In genomic region chr4:31674313-31674947, GRCh38 we compare ENCODE assay signal across 10 cellular contexts.
DNase-seq lines count a peak whose midpoint lies in the region; ATAC-seq, FAIRE-seq and TF ChIP-seq lines count a peak whose summit lies in the region.
"Had no signal": no experiment of that assay in that cellular context is flagged by ENCODE, and none has a peak within 500 bp of the region (broad histone marks: within the 10 kb centered on the region; RNA-seq: fewer than 3 reads in every experiment).

No MANE protein-coding gene starts in this region.

- peak; percentile 43 to 46 for TF ChIP-seq CTCF in Caco-2 (IDR thresholded peaks at IDR 0.05; ENCODE audit: insufficient read depth in 1 of 2, low read depth in 1 of 2, low read length in 1 of 2, severe bottlenecking in 1 of 2, unreplicated experiment in 1 of 2)

- no peak for FAIRE-seq in HTR-8/SVneo (lab: Jason Lieb, UNC)
- FAIRE-seq: GM12892 had no signal

- H3K4me1 Mint-ChIP-seq in Caco-2 (ENCODE audit: low read depth, unreplicated experiment), result no peaks in the 10 kb centered on the region

- intact Hi-C loops in Caco-2 (cut with micrococcal nuclease; ENCODE audit: unreplicated experiment), result loop anchor here (1.0 to 5.0 kb wide), 2 partner anchors 303 to 627 kb away; no protein-coding TSS in a partner anchor

- CTCF ChIA-PET in Caco-2 (lab: Charles Lee), result no interaction called here

- H3K9me3 Mint-ChIP-seq in Caco-2 (ENCODE audit: unreplicated experiment), result no peaks in the 10 kb centered on the region

- no peaks in the 10 kb centered on the region for H3K27me3 ChIP-seq in Caco-2 (replicated peaks; ENCODE audit: control insufficient read depth, insufficient read depth, low read length)

- no peak overlapping the region for H3K4me3 ChIP-seq in Caco-2 (ENCODE audit: low read depth, low read length)

- H3K4me3 Mint-ChIP-seq in Caco-2 (ENCODE audit: unreplicated experiment), result no peak overlapping the region

- POLR2A ChIA-PET in Caco-2 (lab: Charles Lee), result interaction anchor here (0.6 kb wide), 1 partner anchor 956 kb away, joined by 3 read pairs; no protein-coding TSS in a partner anchor

- H3K27me3 Mint-ChIP-seq in Caco-2 (ENCODE audit: insufficient read depth, unreplicated experiment), result no peaks in the 10 kb centered on the region

- no peak for ATAC-seq in GM21381 (IDR thresholded peaks at IDR 0.05; ENCODE audit: unreplicated experiment)

- no peaks in the 10 kb centered on the region for H3K36me3 Mint-ChIP-seq in Caco-2 (ENCODE audit: insufficient read depth, unreplicated experiment)

- no peaks in the 10 kb centered on the region for H3K4me1 ChIP-seq in Caco-2

- no peaks in the 10 kb centered on the region for H3K36me3 ChIP-seq in Caco-2 (ENCODE audit: control insufficient read depth, insufficient read depth, low read length)

- H3K9me3 ChIP-seq in Caco-2, result no peaks in the 10 kb centered on the region

- peak; percentile 29 to 35 for DNase-seq in Caco-2
- peak; percentile 15 for DNase-seq in HTR-8/SVneo (ENCODE audit: insufficient read length, low spot score)
- DNase-seq in amniotic epithelial cell (ENCODE audit: low read depth), result peak; percentile 29
- peak; percentile 9 for DNase-seq in left kidney (ENCODE audit: low read depth, low spot score)
- DNase-seq in COR-L47 (lab: John Stamatoyannopoulos, UW), result no peak
- DNase-seq in NCI-H1417 treated with DMSO at 0.1 percent for 48 hours (lab: John Stamatoyannopoulos, UW), result no peak
- DNase-seq in NOMO-1 (lab: John Stamatoyannopoulos, UW; ENCODE audit: unreplicated experiment in 2 of 2), result no peak
- DNase-seq: activated CD4-positive, CD25-positive, alpha-beta regulatory T cell treated with anti-CD3 and anti-CD28 coated beads, Interleukin-2, amount 50 U/mL, for 72 hours had no signal

- no TSS peak for BruUV-seq in Caco-2 (replicated peaks; lab: Mats Ljungman, UMichigan)

- no peak overlapping the region for H3K27ac Mint-ChIP-seq in Caco-2 (ENCODE audit: unreplicated experiment)

Comparison
In these comparisons a context has a peak if more than half of its experiments do, and no peak if none do; other contexts are left out.
1. DNase-seq: peak in Caco-2 (2 of 2), HTR-8/SVneo (single experiment), amniotic epithelial cell (single experiment) and left kidney (single experiment); none in COR-L47 (single experiment), NCI-H1417 treated with DMSO at 0.1 percent for 48 hours (single experiment) and NOMO-1 (0 of 2).